In the genomic region with DNA sequence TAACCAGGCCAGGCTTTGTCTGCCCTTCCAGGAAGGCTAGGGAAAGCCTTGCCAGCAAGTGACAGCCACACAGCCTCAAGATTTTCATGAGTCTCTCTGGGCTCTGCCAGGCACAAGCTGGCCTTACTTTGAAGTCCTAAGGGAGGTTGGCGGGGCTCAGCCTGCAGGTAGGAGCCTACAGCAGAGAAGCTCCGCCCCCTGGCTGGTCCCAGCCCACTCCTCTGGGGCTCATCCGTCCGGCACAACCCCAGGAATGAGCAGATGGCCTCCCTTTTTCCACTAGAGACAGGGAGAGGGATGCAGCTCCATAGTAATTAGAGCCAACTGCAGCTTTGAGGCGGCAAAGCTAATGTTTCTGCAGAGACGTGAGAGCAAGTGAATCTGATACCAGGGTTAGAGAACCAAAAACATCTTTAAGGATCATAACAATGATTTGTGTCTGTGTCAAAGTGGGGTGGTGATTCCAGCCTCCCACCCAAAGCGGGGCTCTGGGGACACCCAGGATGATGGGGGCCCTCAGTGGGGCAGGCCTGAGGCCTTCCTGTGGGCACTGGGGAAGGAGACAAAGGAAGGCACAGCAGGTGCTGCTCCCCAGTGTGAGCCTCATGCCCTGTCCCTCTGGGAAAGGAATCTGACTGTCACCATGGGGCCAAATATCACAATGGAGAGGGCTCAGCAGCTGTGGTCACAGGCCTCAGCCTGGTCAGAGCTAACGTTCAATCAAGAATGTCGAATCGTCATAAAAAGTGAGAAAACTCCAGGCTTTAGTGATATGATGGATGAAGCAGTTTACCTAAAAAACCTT, we compare ENCODE assay signal across 22 cellular contexts.
A peak's percentile ranks its signal among the peaks of the same experiment; 100 is the strongest.
DNase-seq lines count a peak whose midpoint lies in the region; ATAC-seq, FAIRE-seq and TF ChIP-seq lines count a peak whose summit lies in the region.
"Had no signal": no experiment of that assay in that cellular context is flagged by ENCODE, and none has a peak within 500 bp of the region (broad histone marks: within the 10 kb centered on the region; RNA-seq: fewer than 3 reads in every experiment).

No MANE protein-coding gene starts in this region.

- no peak for FAIRE-seq in A549 (lab: Jason Lieb, UNC)
- FAIRE-seq: A204.1 had no signal

- H3K4me1 ChIP-seq in A549, result peaks cover 9% of the 10 kb centered on the region
- H3K4me1 ChIP-seq in HUES64 (ENCODE audit: insufficient read depth, low read length), result no peaks in the 10 kb centered on the region
- no peaks in the 10 kb centered on the region for H3K4me1 ChIP-seq in lower lobe of right lung
- H3K4me1 ChIP-seq: upper lobe of left lung had no signal

- POLR2A ChIA-PET in A549 (lab: Yijun Ruan, JAX) (no interaction called here), RWPE1 (lab: Yijun Ruan, JAX; ENCODE audit: low non-redundant PET) (no interaction called here)

- CTCF ChIA-PET in A549 (lab: Yijun Ruan, JAX) (interaction anchor here (1.3 to 1.9 kb wide), 5 partner anchors 9 to 64 kb away, joined by 3 to 6 read pairs (median 5); no protein-coding TSS in a partner anchor), RWPE1 (lab: Yijun Ruan, JAX) (interaction anchor here (0.6 kb wide), 1 partner anchor 66 kb away, joined by 5 read pairs; no protein-coding TSS in a partner anchor)

- no peak for TF ChIP-seq RAD21 in A549 (conservative IDR thresholded peaks at IDR 0.05 in 1 of 2, IDR thresholded peaks at IDR 0.05 in 1 of 2)

- H3K9me3 ChIP-seq in A549, result peaks cover 19% of the 10 kb centered on the region; the same call in 2 of the 3 replicates
- H3K9me3 ChIP-seq in HUES64 (ENCODE audit: insufficient read depth, low read depth, low read length), result peaks cover 9% of the 10 kb centered on the region; the same call in 1 of the 2 replicates
- H3K9me3 ChIP-seq in lower lobe of right lung, result peaks cover 3% of the 10 kb centered on the region

- no peak overlapping the region for H3K4me2 ChIP-seq in A549

- no peak for TF ChIP-seq POLR2A in A549 (IDR thresholded peaks at IDR 0.05; ENCODE audit: low read length)

- H3K4me3 ChIP-seq in A549 (no peak overlapping the region), HUES64 (ENCODE audit: low read length) (no peak overlapping the region), lower lobe of right lung (no peak overlapping the region)
- H3K4me3 ChIP-seq: upper lobe of left lung had no signal

- no peak for ATAC-seq in A549
- ATAC-seq in lower lobe of right lung, result no peak

- 89% methylated on average over 10 of the region's 10 CpGs for WGBS in A549 (ENCODE audit: missing lambda C conversion rate)
- 63% methylated on average over 10 of the region's 10 CpGs for WGBS in HUES64

- intact Hi-C loops in lower lobe of right lung (cut with DNase I), result no loop called here

- H3K27ac ChIP-seq in A549 (no peak overlapping the region), HUES64 (ENCODE audit: low read depth, low read length) (peak overlapping the region; percentile 20; the same call in 1 of the 2 replicates), angular gyrus (ENCODE audit: low read depth, low read length) (peak overlapping the region; percentile 75), lower lobe of right lung (no peak overlapping the region), RWPE1 (no peak overlapping the region)
- H3K27ac ChIP-seq: upper lobe of left lung, VCaP had no signal

- H3K9ac ChIP-seq in HUES64 (ENCODE audit: low read depth, low read length), result no peak overlapping the region

- TF ChIP-seq EP300 in A549 (IDR thresholded peaks at IDR 0.05), result no peak

- TF ChIP-seq CTCF in A549 (IDR thresholded peaks at IDR 0.05) (no peak), lower lobe of right lung (IDR thresholded peaks at IDR 0.05) (no peak), RWPE1 (conservative IDR thresholded peaks at IDR 0.05; ENCODE audit: low read depth) (no peak)

- DNase-seq in A549 (ENCODE audit: low read depth in 1 of 2, low spot score in 1 of 2) (no peak), lower lobe of right lung (peak; percentile 36), RWPE1 (ENCODE audit: low spot score) (no peak), ureter (ENCODE audit: low spot score) (no peak), COLO668 (lab: John Stamatoyannopoulos, UW; ENCODE audit: unreplicated experiment) (no peak)
- no peak for DNase-seq in activated CD8-positive, alpha-beta memory T cell treated with anti-CD3 and anti-CD28 coated beads for 24 hours
- DNase-seq: activated CD4-positive, alpha-beta T cell treated with anti-CD3 and anti-CD28 coated beads, Interleukin-2, amount 50 U/mL, for 48 hours; activated naive CD4-positive, alpha-beta T cell treated with Interleukin-2 at 50 U/mL for 16 hours; amygdala; DMS53; effector memory CD4-positive, alpha-beta T cell; KG1; MV-4-11; NCI-H1930; NCI-H748 treated with DMSO at 0.1 percent for 48 hours; OCI-M1; SHP77 had no signal

- H3K36me3 ChIP-seq in HUES64 (ENCODE audit: insufficient read depth, low read length), result no peaks in the 10 kb centered on the region
- no peaks in the 10 kb centered on the region for H3K36me3 ChIP-seq in lower lobe of right lung
- H3K36me3 ChIP-seq: upper lobe of left lung had no signal

- H3K27me3 ChIP-seq in HUES64 (ENCODE audit: insufficient read depth, low read length) (no peaks in the 10 kb centered on the region), lower lobe of right lung (ENCODE audit: low read depth) (peaks cover 3% of the 10 kb centered on the region)
- H3K27me3 ChIP-seq: upper lobe of left lung had no signal

TF ChIP-seq in A549, 52 proteins besides CTCF, POLR2A, EP300 and RAD21:
- TF ChIP-seq KDM5A (IDR thresholded peaks at IDR 0.05) (no peak), KDM1A (IDR thresholded peaks at IDR 0.05; ENCODE audit: low read depth) (no peak), MAFK (IDR thresholded peaks at IDR 0.05; ENCODE audit: partially characterized antibody) (peak; percentile 55)
- TF ChIP-seq, protein P1, sequence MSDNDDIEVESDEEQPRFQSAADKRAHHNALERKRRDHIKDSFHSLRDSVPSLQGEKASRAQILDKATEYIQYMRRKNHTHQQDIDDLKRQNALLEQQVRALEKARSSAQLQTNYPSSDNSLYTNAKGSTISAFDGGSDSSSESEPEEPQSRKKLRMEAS (IDR thresholded peaks at IDR 0.05), result no peak

Comparison
In these comparisons a context has a peak if more than half of its experiments do, and no peak if none do; other contexts are left out.
1. H3K27ac ChIP-seq: peak in HUES64 (single experiment) and angular gyrus (single experiment); none in A549 (0 of 2), lower lobe of right lung (single experiment) and RWPE1 (single experiment).